ENCODE assay signal across 8 cellular contexts in genomic region chr4:121950680-121951569, GRCh38. TPM values are rescaled to one million over a fixed set of nuclear protein-coding genes. Genes with fewer than 3 reads are reported as not detected.
A peak's percentile ranks its signal among the peaks of the same experiment; 100 is the strongest.
DNase-seq lines count a peak whose midpoint lies in the region; ATAC-seq and TF ChIP-seq lines count a peak whose summit lies in the region.

No MANE protein-coding gene starts in this region.

- ATAC-seq in HG02943 (IDR thresholded peaks at IDR 0.05; ENCODE audit: low read depth, unreplicated experiment) = peak; percentile 40

- peak overlapping the region; percentile 40 to 59; a peak in 3 of 4 replicates for H3K4me3 ChIP-seq in SK-N-SH (ENCODE audit: low read depth in 2 of 2, low read length in 1 of 2)

- peaks cover 0 to 8% of the 10 kb centered on the region in 2 experiments; a peak in 1 of 4 replicates for H3K4me1 ChIP-seq in SK-N-SH (ENCODE audit: control insufficient read depth in 1 of 2, insufficient read depth in 2 of 2, low read depth in 1 of 2, low read length in 1 of 2)

- peak; percentile 24 for DNase-seq in NCI-H345 (lab: John Stamatoyannopoulos, UW)
- no peak for DNase-seq in NCI-H345 treated with DMSO at 0.1 percent for 48 hours (lab: John Stamatoyannopoulos, UW; ENCODE audit: unreplicated experiment)
- DNase-seq in SK-N-SH = peak; percentile 44
- DNase-seq in MCF 10A (ENCODE audit: unreplicated experiment) = peak; percentile 46
- peak; percentile 6 for DNase-seq in kidney tubule cell (ENCODE audit: low spot score)
- DNase-seq in stimulated activated CD4-positive, alpha-beta T cell treated with anti-CD3 and anti-CD28 coated beads, Interleukin-4, amount 100 ng/mL, for 24 hours = peak; percentile 9
- DNase-seq in UCSD-AML1 (lab: John Stamatoyannopoulos, UW; ENCODE audit: unreplicated experiment) = no peak

- TF ChIP-seq EP300 in SK-N-SH (IDR thresholded peaks at IDR 0.05; ENCODE audit: borderline replicate concordance in 1 of 2, low read depth in 1 of 2, low read length in 1 of 2) = no peak

- POLR2A ChIA-PET in SK-N-SH (lab: Yijun Ruan, JAX) = no interaction called here
- POLR2A ChIA-PET in MCF 10A (lab: Yijun Ruan, JAX) = interaction anchor here (0.7 kb wide), 1 partner anchor 18 kb away, joined by 3 read pairs; no protein-coding TSS in a partner anchor

- peaks cover 39% of the 10 kb centered on the region for H3K27me3 Mint-ChIP-seq in MCF 10A (ENCODE audit: insufficient read depth, unreplicated experiment)

- CTCF ChIA-PET in SK-N-SH (lab: Yijun Ruan, JAX) = interaction anchor here (0.7 to 1.9 kb wide), 4 partner anchors 10 to 626 kb away, joined by 3 to 4 read pairs (median 3); no protein-coding TSS in a partner anchor
- CTCF ChIA-PET in MCF 10A (lab: Yijun Ruan, JAX) = interaction anchor here (0.6 to 0.7 kb wide), 2 partner anchors 176 to 198 kb away, joined by 3 read pairs; no protein-coding TSS in a partner anchor

- no TSS peak for BruUV-seq in MCF 10A (replicated peaks; lab: Mats Ljungman, UMichigan)

- H3K36me3 Mint-ChIP-seq in MCF 10A (ENCODE audit: insufficient read depth, unreplicated experiment) = peaks cover 6% of the 10 kb centered on the region

- no peaks in the 10 kb centered on the region for H3K9me2 ChIP-seq in SK-N-SH

- H3K4me2 ChIP-seq in SK-N-SH = peak overlapping the region; percentile 89

- H3K9me3 Mint-ChIP-seq in MCF 10A (ENCODE audit: unreplicated experiment) = no peaks in the 10 kb centered on the region

- H3K4me3 Mint-ChIP-seq in MCF 10A (ENCODE audit: unreplicated experiment) = peak overlapping the region; percentile 69

- H3K27ac ChIP-seq in SK-N-SH (ENCODE audit: low read depth in 2 of 2, low read length in 1 of 2) = no peak overlapping the region

- no peaks in the 10 kb centered on the region for H4K20me1 ChIP-seq in SK-N-SH (ENCODE audit: insufficient read depth)

- intact Hi-C loops in MCF 10A (cut with micrococcal nuclease) = loop anchor here (1.0 to 5.0 kb wide), 2 partner anchors 201 to 626 kb away; partner anchors contain the start of gene BLTP1

- H3K4me1 Mint-ChIP-seq in MCF 10A (ENCODE audit: insufficient read depth, unreplicated experiment) = no peaks in the 10 kb centered on the region

- TF ChIP-seq CTCF in SK-N-SH (IDR thresholded peaks at IDR 0.05) (no peak), MCF 10A (IDR thresholded peaks at IDR 0.05; ENCODE audit: unreplicated experiment) (no peak)

- H3F3A ChIP-seq in SK-N-SH (replicated peaks; ENCODE audit: insufficient read depth) = no peaks in the 10 kb centered on the region

- TF ChIP-seq RAD21 in SK-N-SH (IDR thresholded peaks at IDR 0.05; ENCODE audit: low read length) = no peak

- H2AFZ ChIP-seq in SK-N-SH (ENCODE audit: low read depth) = peak overlapping the region; percentile 94

- no peak overlapping the region for H3K27ac Mint-ChIP-seq in MCF 10A (ENCODE audit: low read depth, unreplicated experiment)

- H3K27me3 ChIP-seq in SK-N-SH (ENCODE audit: insufficient read depth) = peaks cover 46% of the 10 kb centered on the region

- under 1% methylated on average over 32 of the region's 83 CpGs for WGBS in SK-N-SH (ENCODE audit: low lambda C conversion rate)

- no peaks in the 10 kb centered on the region for H3K9me3 ChIP-seq in SK-N-SH

- H3K36me3 ChIP-seq in SK-N-SH (replicated peaks in 1 of 2; ENCODE audit: control insufficient read depth in 1 of 2, insufficient read depth in 2 of 2, low read length in 1 of 2) = no peaks in the 10 kb centered on the region

- H3K79me2 ChIP-seq in SK-N-SH (ENCODE audit: insufficient read depth) = no peaks in the 10 kb centered on the region

- no peak overlapping the region for H3K9ac ChIP-seq in SK-N-SH

TF ChIP-seq in SK-N-SH, 30 proteins besides CTCF, POLR2A, EP300 and RAD21:
- TF ChIP-seq MAX (IDR thresholded peaks at IDR 0.05; ENCODE audit: low read depth) (no peak), RXRA (IDR thresholded peaks at IDR 0.05; ENCODE audit: borderline replicate concordance, low read depth) (no peak), MXI1 (IDR thresholded peaks at IDR 0.05; ENCODE audit: low read depth, low read length) (no peak), MEF2A (IDR thresholded peaks at IDR 0.05; ENCODE audit: borderline replicate concordance, low read depth) (no peak), USF1 (IDR thresholded peaks at IDR 0.05; ENCODE audit: borderline replicate concordance, low read depth) (no peak), SIN3A (IDR thresholded peaks at IDR 0.05; ENCODE audit: borderline replicate concordance, low read depth, low read length) (no peak), JUND (IDR thresholded peaks at IDR 0.05) (no peak), CHD2 (IDR thresholded peaks at IDR 0.05; ENCODE audit: low read length, partially characterized antibody) (no peak), FOXJ3 (CRISPR knock-in tag; IDR thresholded peaks at IDR 0.05) (no peak), GATA2 (CRISPR knock-in tag; IDR thresholded peaks at IDR 0.05) (no peak), IRF3 (IDR thresholded peaks at IDR 0.05; ENCODE audit: low read depth, low read length) (no peak), REST (IDR thresholded peaks at IDR 0.05; ENCODE audit: low read depth, low read length) (no peak), FOSL2 (IDR thresholded peaks at IDR 0.05; ENCODE audit: borderline replicate concordance, low read depth) (no peak), GABPA (IDR thresholded peaks at IDR 0.05; ENCODE audit: low read depth) (no peak), TAF1 (IDR thresholded peaks at IDR 0.05; ENCODE audit: borderline replicate concordance, low read depth, low read length) (no peak), POLR2AphosphoS5 (IDR thresholded peaks at IDR 0.05; ENCODE audit: low read depth, low read length) (no peak)

RNA-seq across cellular contexts. Expression of gene TRPC3, which starts 0.9 kb away (rescaled TPM):
- polyA plus RNA-seq in SK-N-SH (2012; rRNA removed) = not detected in 2 replicates
- under 0.01 TPM in 1 of 2 replicates, not detected in the other for polyA plus RNA-seq in SK-N-SH (2012; cell fraction: cytosol; rRNA removed)
- 0.01 TPM in 1 of 2 replicates, not detected in the other for polyA plus RNA-seq in SK-N-SH (2012; cell fraction: nucleus; rRNA removed)
- not detected in 2 replicates for total RNA-seq in MCF 10A (2022)

Comparison
In these comparisons a context has a peak if more than half of its experiments do, and no peak if none do; other contexts are left out.
1. DNase-seq: peak in NCI-H345 (single experiment), SK-N-SH (single experiment), MCF 10A (single experiment), kidney tubule cell (single experiment) and stimulated activated CD4-positive, alpha-beta T cell treated with anti-CD3 and anti-CD28 coated beads, Interleukin-4, amount 100 ng/mL, for 24 hours (single experiment); none in NCI-H345 treated with DMSO at 0.1 percent for 48 hours (single experiment) and UCSD-AML1 (single experiment).